Comparison of ENCODE assay signal across 1 cellular context in genomic region chr12:32120419-32120818, GRCh38.
TF ChIP-seq lines count a peak whose summit lies in the region.

No MANE protein-coding gene starts in this region.

TF ChIP-seq in K562, 482 proteins besides CTCF, POLR2A, EP300 and RAD21 (continued from another document):
- TF ChIP-seq TOE1 (IDR thresholded peaks at IDR 0.05; ENCODE audit: borderline replicate concordance) (no peak), TOE1 (CRISPR knock-in tag; IDR thresholded peaks at IDR 0.05; ENCODE audit: borderline replicate concordance, low read depth) (no peak), SREBF2 (CRISPR knock-in tag; IDR thresholded peaks at IDR 0.05) (no peak), CBFA2T3 (IDR thresholded peaks at IDR 0.05) (peak; percentile 60), ZBTB7A (IDR thresholded peaks at IDR 0.05; ENCODE audit: borderline replicate concordance, control insufficient read depth, low read depth, low read length) (no peak), ZNF12 (CRISPR knock-in tag; IDR thresholded peaks at IDR 0.05) (no peak), MEF2A (IDR thresholded peaks at IDR 0.05; ENCODE audit: control insufficient read depth, low read depth, low read length) (no peak), GATAD2B (IDR thresholded peaks at IDR 0.05; ENCODE audit: borderline replicate concordance) (0 out of 2 replicates have a peak, but pooled peaks have one; percentile 24), TAL1 (IDR thresholded peaks at IDR 0.05) (0 out of 2 replicates have a peak, but pooled peaks have one; percentile 16), CC2D1A (IDR thresholded peaks at IDR 0.05) (no peak), ZNF318 (IDR thresholded peaks at IDR 0.05; ENCODE audit: borderline replicate concordance in 1 of 2, low read depth in 1 of 2) (no peak), RCOR1 (IDR thresholded peaks at IDR 0.05; ENCODE audit: borderline replicate concordance in 1 of 2, low read depth in 2 of 2, low read length in 2 of 2) (0 out of 4 replicates have a peak, but pooled peaks of 1 of the 2 experiments have one; percentile 49), MAFF (IDR thresholded peaks at IDR 0.05; ENCODE audit: low read length) (peak; percentile 31; the same call in 1 of the 2 replicates), SMARCE1 (IDR thresholded peaks at IDR 0.05) (peak; percentile 31; the same call in 1 of the 2 replicates), NONO (IDR thresholded peaks at IDR 0.05; ENCODE audit: low read depth in 2 of 2, low read length in 1 of 2) (no peak), MAFG (tag; conservative IDR thresholded peaks at IDR 0.05) (peak; percentile 86), NR2C2 (CRISPR knock-in tag; IDR thresholded peaks at IDR 0.05) (no peak), NR2C2 (tag; IDR thresholded peaks at IDR 0.05) (peak; percentile 37; the same call in 1 of the 2 replicates)
- TF ChIP-seq, protein P1, sequence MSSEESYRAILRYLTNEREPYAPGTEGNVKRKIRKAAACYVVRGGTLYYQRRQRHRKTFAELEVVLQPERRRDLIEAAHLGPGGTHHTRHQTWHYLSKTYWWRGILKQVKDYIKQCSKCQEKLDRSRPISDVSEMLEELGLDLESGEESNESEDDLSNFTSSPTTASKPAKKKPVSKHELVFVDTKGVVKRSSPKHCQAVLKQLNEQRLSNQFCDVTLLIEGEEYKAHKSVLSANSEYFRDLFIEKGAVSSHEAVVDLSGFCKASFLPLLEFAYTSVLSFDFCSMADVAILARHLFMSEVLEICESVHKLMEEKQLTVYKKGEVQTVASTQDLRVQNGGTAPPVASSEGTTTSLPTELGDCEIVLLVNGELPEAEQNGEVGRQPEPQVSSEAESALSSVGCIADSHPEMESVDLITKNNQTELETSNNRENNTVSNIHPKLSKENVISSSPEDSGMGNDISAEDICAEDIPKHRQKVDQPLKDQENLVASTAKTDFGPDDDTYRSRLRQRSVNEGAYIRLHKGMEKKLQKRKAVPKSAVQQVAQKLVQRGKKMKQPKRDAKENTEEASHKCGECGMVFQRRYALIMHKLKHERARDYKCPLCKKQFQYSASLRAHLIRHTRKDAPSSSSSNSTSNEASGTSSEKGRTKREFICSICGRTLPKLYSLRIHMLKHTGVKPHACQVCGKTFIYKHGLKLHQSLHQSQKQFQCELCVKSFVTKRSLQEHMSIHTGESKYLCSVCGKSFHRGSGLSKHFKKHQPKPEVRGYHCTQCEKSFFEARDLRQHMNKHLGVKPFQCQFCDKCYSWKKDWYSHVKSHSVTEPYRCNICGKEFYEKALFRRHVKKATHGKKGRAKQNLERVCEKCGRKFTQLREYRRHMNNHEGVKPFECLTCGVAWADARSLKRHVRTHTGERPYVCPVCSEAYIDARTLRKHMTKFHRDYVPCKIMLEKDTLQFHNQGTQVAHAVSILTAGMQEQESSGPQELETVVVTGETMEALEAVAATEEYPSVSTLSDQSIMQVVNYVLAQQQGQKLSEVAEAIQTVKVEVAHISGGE (CRISPR knock-in tag; IDR thresholded peaks at IDR 0.05), result no peak
TF ChIP-seq in K562: peak in this region for 18.
